In genomic region chr15:43268111-43269105, GRCh38 we compare ENCODE assay signal across 10 cellular contexts. TPM values are rescaled to one million over a fixed set of nuclear protein-coding genes. Genes with fewer than 3 reads are reported as not detected.
A peak's percentile ranks its signal among the peaks of the same experiment; 100 is the strongest.
DNase-seq lines count a peak whose midpoint lies in the region; ATAC-seq and TF ChIP-seq lines count a peak whose summit lies in the region.
"Had no signal": no experiment of that assay in that cellular context is flagged by ENCODE, and none has a peak within 500 bp of the region (broad histone marks: within the 10 kb centered on the region; RNA-seq: fewer than 3 reads in every experiment).

No MANE protein-coding gene starts in this region.

- TF ChIP-seq POLR2A in NB4 (IDR thresholded peaks at IDR 0.05; ENCODE audit: extremely low read depth, insufficient read length), result no peak
- no peak for TF ChIP-seq POLR2A in spleen (IDR thresholded peaks at IDR 0.05)

- no peak overlapping the region for H3K27ac ChIP-seq in spleen

- peaks cover 0 to 2% of the 10 kb centered on the region in 2 donors for H3K9me3 Mint-ChIP-seq in activated T-cell treated with anti-CD3 and anti-CD28 coated beads, Interleukin-2, amount 50 U/mL, for 72 hours
- peaks cover 8% of the 10 kb centered on the region for H3K9me3 Mint-ChIP-seq in mesothelial cell of epicardium

- H3K9me3 ChIP-seq in spleen, result peaks cover 0 to 12% (median 6%) of the 10 kb centered on the region in 8 donors

- no peak overlapping the region for H3K4me3 Mint-ChIP-seq in activated T-cell treated with anti-CD3 and anti-CD28 coated beads, Interleukin-2, amount 50 U/mL, for 72 hours
- no peak overlapping the region for H3K4me3 Mint-ChIP-seq in mesothelial cell of epicardium
- H3K4me3 Mint-ChIP-seq: naive thymus-derived CD8-positive, alpha-beta T cell had no signal

- H3K36me3 ChIP-seq in spleen, result no peaks in the 10 kb centered on the region

- H3K4me1 ChIP-seq in spleen, result peaks cover 0 to 21% (median 15%) of the 10 kb centered on the region in 6 donors

- H3K27me3 ChIP-seq in spleen (replicated peaks in 1 of 7), result peaks cover 0 to 10% (median 0%) of the 10 kb centered on the region in 7 donors

- DNase-seq in activated T-cell treated with anti-CD3 and anti-CD28 coated beads, Interleukin-2, amount 50 U/mL, for 72 hours, result peak; percentile 12 to 45
- DNase-seq in activated T-cell treated with anti-CD3 and anti-CD28 coated beads, Interleukin-2, amount 50 U/mL, for 1 hour, result no peak
- peak; percentile 71 for DNase-seq in NB4 (ENCODE audit: low read depth)
- peak; percentile 24 for DNase-seq in dermis blood vessel endothelial cell
- DNase-seq in spleen, result no peak
- DNase-seq in mesothelial cell of epicardium (ENCODE audit: low spot score in 2 of 2, unreplicated experiment in 2 of 2), result no peak
- DNase-seq in GF-D8 (lab: John Stamatoyannopoulos, UW), result no peak
- no peak for DNase-seq in superior temporal gyrus (ENCODE audit: extremely low spot score)
- DNase-seq: naive thymus-derived CD8-positive, alpha-beta T cell had no signal

- intact Hi-C loops in spleen (cut with DNase I; ENCODE audit: low total_unique reads), result no loop called here

- ATAC-seq in activated T-cell treated with anti-CD3 and anti-CD28 coated beads, Interleukin-2, amount 50 U/mL, for 72 hours (replicated peaks in 1 of 2), result peak; percentile 26 to 55
- ATAC-seq: naive thymus-derived CD8-positive, alpha-beta T cell had no signal

- H3K27ac Mint-ChIP-seq in activated T-cell treated with anti-CD3 and anti-CD28 coated beads, Interleukin-2, amount 50 U/mL, for 72 hours, result no peak overlapping the region
- H3K27ac Mint-ChIP-seq in mesothelial cell of epicardium, result no peak overlapping the region

- WGBS in spleen, 5 donors, result 58 to 67% (median 60%) methylated on average over 11 of the region's 11 CpGs

- H3K27me3 Mint-ChIP-seq in activated T-cell treated with anti-CD3 and anti-CD28 coated beads, Interleukin-2, amount 50 U/mL, for 72 hours (ENCODE audit: low read depth), result peaks cover 23% of the 10 kb centered on the region
- peaks cover 74% of the 10 kb centered on the region for H3K27me3 Mint-ChIP-seq in mesothelial cell of epicardium (ENCODE audit: low read depth)

- H3K4me1 Mint-ChIP-seq in activated T-cell treated with anti-CD3 and anti-CD28 coated beads, Interleukin-2, amount 50 U/mL, for 72 hours (ENCODE audit: low read depth), result no peaks in the 10 kb centered on the region
- H3K4me1 Mint-ChIP-seq in mesothelial cell of epicardium, result no peaks in the 10 kb centered on the region

- peak; percentile 70 for TF ChIP-seq CTCF in NB4 (IDR thresholded peaks at IDR 0.05; ENCODE audit: low read depth, low read length)
- peak in 6 of 11 experiments; percentile 4 to 38 (median 14) for TF ChIP-seq CTCF in spleen (IDR thresholded peaks at IDR 0.05 in 8 of 11, conservative IDR thresholded peaks at IDR 0.05 in 3 of 11)
- no peak for TF ChIP-seq CTCF in mesothelial cell of epicardium (IDR thresholded peaks at IDR 0.05; ENCODE audit: unreplicated experiment)

- H3K4me3 ChIP-seq in NB4 (ENCODE audit: low read depth, low read length), result no peak overlapping the region
- no peak overlapping the region for H3K4me3 ChIP-seq in spleen

- no peaks in the 10 kb centered on the region for H3K36me3 Mint-ChIP-seq in activated T-cell treated with anti-CD3 and anti-CD28 coated beads, Interleukin-2, amount 50 U/mL, for 72 hours (ENCODE audit: insufficient read depth in 2 of 2)
- no peaks in the 10 kb centered on the region for H3K36me3 Mint-ChIP-seq in mesothelial cell of epicardium

RNA-seq across cellular contexts. Expression of gene TGM5, which starts 1.7 kb away (rescaled TPM):
- total RNA-seq in activated T-cell treated with anti-CD3 and anti-CD28 coated beads, Interleukin-2, amount 50 U/mL, for 72 hours, result not detected
- total RNA-seq in dermis blood vessel endothelial cell (not detected in 2 replicates), spleen (not detected), mesothelial cell of epicardium (not detected in 3 replicates)
- under 1 TPM in 1 of 3 donors, not detected in 2; 0.02 TPM for polyA plus RNA-seq in spleen
- total RNA-seq: naive thymus-derived CD8-positive, alpha-beta T cell had no signal
- polyA plus RNA-seq: naive thymus-derived CD8-positive, alpha-beta T cell had no signal

RNA-seq across cellular contexts. Expression of gene TGM7, which starts 33.6 kb away (rescaled TPM):
- not detected for total RNA-seq in activated T-cell treated with anti-CD3 and anti-CD28 coated beads, Interleukin-2, amount 50 U/mL, for 72 hours
- total RNA-seq in dermis blood vessel endothelial cell (not detected in 2 replicates), spleen (not detected), mesothelial cell of epicardium (not detected in 3 replicates)
- polyA plus RNA-seq in spleen, result not detected
- total RNA-seq: naive thymus-derived CD8-positive, alpha-beta T cell; T-helper 2 cell treated with Interferon-gamma antibody and Interleukin-4, amounts not matched to agents 100 ng/mL and 5 ng/mL, for 36 hours had no signal
- polyA plus RNA-seq: naive thymus-derived CD8-positive, alpha-beta T cell had no signal

RNA-seq across cellular contexts. Expression of gene EPB42, which starts 47.6 kb away (rescaled TPM):
- total RNA-seq in activated T-cell treated with anti-CD3 and anti-CD28 coated beads, Interleukin-2, amount 50 U/mL, for 72 hours, result not detected
- not detected in 2 replicates for total RNA-seq in dermis blood vessel endothelial cell
- total RNA-seq in spleen, result 10 to 100 TPM in 1 of 7 donors, 1 to 10 TPM in 4, under 1 TPM in 2; 0.28 to 31.5 (median 4.2) TPM
- polyA plus RNA-seq in spleen, result 1 to 10 TPM in 1 of 3 donors, under 1 TPM in 2; 0.11 to 1.9 (median 0.17) TPM
- total RNA-seq in mesothelial cell of epicardium, result 0.13 TPM in 1 of 3 replicates, not detected in the others
- total RNA-seq: naive thymus-derived CD8-positive, alpha-beta T cell; T-helper 2 cell treated with Interferon-gamma antibody and Interleukin-4, amounts not matched to agents 100 ng/mL and 5 ng/mL, for 36 hours had no signal
- polyA plus RNA-seq: naive thymus-derived CD8-positive, alpha-beta T cell had no signal

Comparison
In these comparisons a context has a peak if more than half of its experiments do, and no peak if none do; other contexts are left out.
1. DNase-seq: peak in activated T-cell treated with anti-CD3 and anti-CD28 coated beads, Interleukin-2, amount 50 U/mL, for 72 hours (2 of 2), NB4 (single experiment) and dermis blood vessel endothelial cell (single experiment); none in activated T-cell treated with anti-CD3 and anti-CD28 coated beads, Interleukin-2, amount 50 U/mL, for 1 hour (single experiment), spleen (single experiment), mesothelial cell of epicardium (0 of 2), GF-D8 (single experiment) and superior temporal gyrus (single experiment).